Comparison of ENCODE assay signal across 11 cellular contexts in the genomic region with DNA sequence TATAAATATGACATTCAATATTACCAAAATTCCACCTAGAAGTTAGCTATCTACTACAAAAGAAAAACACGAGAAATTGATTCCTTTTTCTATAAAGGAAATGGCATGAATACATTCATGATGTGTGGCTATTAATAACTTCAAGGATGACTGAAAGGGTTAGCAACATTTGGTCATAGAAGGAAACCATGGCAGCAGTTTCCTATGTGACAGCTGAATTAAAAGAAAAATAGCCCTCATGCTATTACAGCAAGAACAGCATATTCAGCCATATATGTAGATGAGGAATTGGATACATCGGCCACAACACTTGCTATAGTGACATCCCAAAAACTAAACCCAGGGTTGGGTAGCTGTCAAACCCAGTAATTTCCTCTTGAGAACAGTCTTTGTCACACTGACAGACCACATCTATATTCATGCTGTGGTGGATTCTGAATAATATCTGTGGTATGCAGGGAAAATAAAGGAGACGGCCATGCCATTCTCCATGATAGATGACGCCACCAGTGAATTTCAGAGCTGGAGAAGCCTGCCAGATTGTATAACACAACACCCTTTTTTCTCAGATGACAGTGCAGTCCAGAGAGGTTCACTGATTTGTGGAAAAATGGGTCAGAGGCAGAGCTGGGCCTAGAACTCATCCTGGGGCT. TPM values are rescaled to one million over a fixed set of nuclear protein-coding genes. Genes with fewer than 3 reads are reported as not detected.
DNase-seq lines count a peak whose midpoint lies in the region; ATAC-seq and TF ChIP-seq lines count a peak whose summit lies in the region.
"Had no signal": no experiment of that assay in that cellular context is flagged by ENCODE, and none has a peak within 500 bp of the region (broad histone marks: within the 10 kb centered on the region; RNA-seq: fewer than 3 reads in every experiment).

No MANE protein-coding gene starts in this region.

- H3K9me2 ChIP-seq in SK-N-SH, result no peaks in the 10 kb centered on the region

- CTCF ChIA-PET in SK-N-SH (lab: Yijun Ruan, JAX), result interaction anchor here (0.6 to 1.2 kb wide), 2 partner anchors 10 to 16 kb away, joined by 3 read pairs; no protein-coding TSS in a partner anchor
- CTCF ChIA-PET in activated CD4-positive, alpha-beta memory T cell treated with anti-CD3 and anti-CD28 coated beads, Interleukin-2, amount 10 ng/mL, durations not matched to agents 7 days and 5 days (lab: Charles Lee), result interaction anchor here (0.5 to 1.4 kb wide), 3 partner anchors 9 to 883 kb away, joined by 3 to 4 read pairs (median 3); no protein-coding TSS in a partner anchor

- no peaks in the 10 kb centered on the region for H3K27me3 ChIP-seq in SK-N-SH (ENCODE audit: insufficient read depth)

- no peaks in the 10 kb centered on the region for H4K20me1 ChIP-seq in SK-N-SH (ENCODE audit: insufficient read depth)

- no peak for TF ChIP-seq CTCF in SK-N-SH (IDR thresholded peaks at IDR 0.05)

- H3K36me3 Mint-ChIP-seq in activated naive CD4-positive, alpha-beta T cell treated with anti-CD3 and anti-CD28 coated beads, Interleukin-2, amount 50 U/mL, for 72 hours, result no peaks in the 10 kb centered on the region
- peaks cover 4% of the 10 kb centered on the region for H3K36me3 Mint-ChIP-seq in activated CD4-positive, alpha-beta memory T cell treated with anti-CD3 and anti-CD28 coated beads, Interleukin-2, amount 10 ng/mL, durations not matched to agents 7 days and 5 days (ENCODE audit: low read depth)

- no peaks in the 10 kb centered on the region for H3K4me1 Mint-ChIP-seq in activated CD4-positive, alpha-beta memory T cell treated with anti-CD3 and anti-CD28 coated beads, Interleukin-2, amount 10 ng/mL, durations not matched to agents 7 days and 5 days

- H3K27me3 Mint-ChIP-seq in activated CD4-positive, alpha-beta memory T cell treated with anti-CD3 and anti-CD28 coated beads, Interleukin-2, amount 10 ng/mL, durations not matched to agents 7 days and 5 days, result no peaks in the 10 kb centered on the region

- peaks cover 0 to 5% of the 10 kb centered on the region in 2 experiments for H3K36me3 ChIP-seq in SK-N-SH (replicated peaks in 1 of 2; ENCODE audit: control insufficient read depth in 1 of 2, insufficient read depth in 2 of 2, low read length in 1 of 2)

- DNase-seq in ELR (ENCODE audit: low read depth) (peak; percentile 95), SK-N-SH (no peak), fibroblast of gingiva (ENCODE audit: low read depth) (peak; percentile 81), pons (ENCODE audit: low spot score) (peak; percentile 79)
- no peak for DNase-seq in activated naive CD4-positive, alpha-beta T cell treated with anti-CD3 and anti-CD28 coated beads, Interleukin-2, amount 50 U/mL, for 72 hours (ENCODE audit: low spot score in 2 of 2)
- no peak for DNase-seq in activated CD4-positive, alpha-beta memory T cell treated with anti-CD3 and anti-CD28 coated beads, Interleukin-2, amount 10 ng/mL, durations not matched to agents 7 days and 5 days
- DNase-seq: NCI-H1417 treated with DMSO at 0.1 percent for 48 hours; NK-92 treated with Interleukin-12 subunit alpha and Interleukin-12 subunit beta, amount 100 ng/mL, for 24 hours; psoas muscle had no signal

- no peaks in the 10 kb centered on the region for H3K79me2 ChIP-seq in SK-N-SH (ENCODE audit: insufficient read depth)

- TF ChIP-seq RAD21 in SK-N-SH (IDR thresholded peaks at IDR 0.05; ENCODE audit: low read length), result no peak

- H3K9me3 ChIP-seq in SK-N-SH, result no peaks in the 10 kb centered on the region
- H3K9me3 ChIP-seq: psoas muscle had no signal

- TF ChIP-seq EP300 in SK-N-SH (IDR thresholded peaks at IDR 0.05; ENCODE audit: borderline replicate concordance in 1 of 2, low read depth in 1 of 2, low read length in 1 of 2), result peak in 1 of 2 experiments; percentile 55; a peak in 1 of 4 replicates

- H3K27ac Mint-ChIP-seq in activated naive CD4-positive, alpha-beta T cell treated with anti-CD3 and anti-CD28 coated beads, Interleukin-2, amount 50 U/mL, for 72 hours, result no peak overlapping the region
- no peak overlapping the region for H3K27ac Mint-ChIP-seq in activated CD4-positive, alpha-beta memory T cell treated with anti-CD3 and anti-CD28 coated beads, Interleukin-2, amount 10 ng/mL, durations not matched to agents 7 days and 5 days

- POLR2A ChIA-PET in SK-N-SH (lab: Yijun Ruan, JAX), result no interaction called here
- POLR2A ChIA-PET in activated CD4-positive, alpha-beta memory T cell treated with anti-CD3 and anti-CD28 coated beads, Interleukin-2, amount 10 ng/mL, durations not matched to agents 7 days and 5 days (lab: Charles Lee), result interaction anchor here (0.5 to 1.0 kb wide), 2 partner anchors 11 to 1921 kb away, joined by 3 read pairs; no protein-coding TSS in a partner anchor

- H3K27ac ChIP-seq in SK-N-SH (ENCODE audit: low read depth in 2 of 2, low read length in 1 of 2), result peak overlapping the region in 1 of 2 experiments; percentile 93; a peak in 2 of 4 replicates
- H3K27ac ChIP-seq: psoas muscle had no signal

- WGBS in SK-N-SH (ENCODE audit: low lambda C conversion rate), result 59% methylated on average over 4 of the region's 4 CpGs

- H3F3A ChIP-seq in SK-N-SH (replicated peaks; ENCODE audit: insufficient read depth), result peaks cover 33% of the 10 kb centered on the region

- no peak overlapping the region for H3K4me3 ChIP-seq in SK-N-SH (ENCODE audit: low read depth in 2 of 2, low read length in 1 of 2)
- H3K4me3 ChIP-seq: psoas muscle had no signal

- no peak overlapping the region for H3K4me3 Mint-ChIP-seq in activated CD4-positive, alpha-beta memory T cell treated with anti-CD3 and anti-CD28 coated beads, Interleukin-2, amount 10 ng/mL, durations not matched to agents 7 days and 5 days

- H3K4me2 ChIP-seq in SK-N-SH, result no peak overlapping the region

- no peak for ATAC-seq in GM18519 (IDR thresholded peaks at IDR 0.05; ENCODE audit: low FRiP score, unreplicated experiment)
- ATAC-seq in HG03571 (IDR thresholded peaks at IDR 0.05; ENCODE audit: unreplicated experiment), result no peak
- ATAC-seq in activated naive CD4-positive, alpha-beta T cell treated with anti-CD3 and anti-CD28 coated beads, Interleukin-2, amount 50 U/mL, for 72 hours, result no peak
- ATAC-seq: psoas muscle had no signal

- H3K4me1 ChIP-seq in SK-N-SH (ENCODE audit: control insufficient read depth in 1 of 2, insufficient read depth in 2 of 2, low read depth in 1 of 2, low read length in 1 of 2), result peaks cover 0 to 6% of the 10 kb centered on the region in 2 experiments; a peak in 2 of 4 replicates
- H3K4me1 ChIP-seq: psoas muscle had no signal

- no peak overlapping the region for H2AFZ ChIP-seq in SK-N-SH (ENCODE audit: low read depth)

- H3K9me3 Mint-ChIP-seq in activated naive CD4-positive, alpha-beta T cell treated with anti-CD3 and anti-CD28 coated beads, Interleukin-2, amount 50 U/mL, for 72 hours, result no peaks in the 10 kb centered on the region
- no peaks in the 10 kb centered on the region for H3K9me3 Mint-ChIP-seq in activated CD4-positive, alpha-beta memory T cell treated with anti-CD3 and anti-CD28 coated beads, Interleukin-2, amount 10 ng/mL, durations not matched to agents 7 days and 5 days

- peak overlapping the region; percentile 49; the same call in 1 of the 2 replicates for H3K9ac ChIP-seq in SK-N-SH

TF ChIP-seq in SK-N-SH, 30 proteins besides CTCF, POLR2A, EP300 and RAD21 (continues in another document):
- TF ChIP-seq GABPA (IDR thresholded peaks at IDR 0.05; ENCODE audit: low read depth) (no peak), EZH2phosphoT487 (IDR thresholded peaks at IDR 0.05; ENCODE audit: borderline replicate concordance, low read depth) (no peak), SIN3A (IDR thresholded peaks at IDR 0.05; ENCODE audit: borderline replicate concordance, low read depth, low read length) (0 out of 2 replicates have a peak, but pooled peaks have one; percentile 63), FOXM1 (IDR thresholded peaks at IDR 0.05; ENCODE audit: low read depth) (no peak), MEF2A (IDR thresholded peaks at IDR 0.05; ENCODE audit: borderline replicate concordance, low read depth) (peak; percentile 32)
- TF ChIP-seq, protein P1, sequence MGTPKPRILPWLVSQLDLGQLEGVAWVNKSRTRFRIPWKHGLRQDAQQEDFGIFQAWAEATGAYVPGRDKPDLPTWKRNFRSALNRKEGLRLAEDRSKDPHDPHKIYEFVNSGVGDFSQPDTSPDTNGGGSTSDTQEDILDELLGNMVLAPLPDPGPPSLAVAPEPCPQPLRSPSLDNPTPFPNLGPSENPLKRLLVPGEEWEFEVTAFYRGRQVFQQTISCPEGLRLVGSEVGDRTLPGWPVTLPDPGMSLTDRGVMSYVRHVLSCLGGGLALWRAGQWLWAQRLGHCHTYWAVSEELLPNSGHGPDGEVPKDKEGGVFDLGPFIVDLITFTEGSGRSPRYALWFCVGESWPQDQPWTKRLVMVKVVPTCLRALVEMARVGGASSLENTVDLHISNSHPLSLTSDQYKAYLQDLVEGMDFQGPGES (IDR thresholded peaks at IDR 0.05; ENCODE audit: low read depth, low read length), result no peak
- TF ChIP-seq, protein P2, sequence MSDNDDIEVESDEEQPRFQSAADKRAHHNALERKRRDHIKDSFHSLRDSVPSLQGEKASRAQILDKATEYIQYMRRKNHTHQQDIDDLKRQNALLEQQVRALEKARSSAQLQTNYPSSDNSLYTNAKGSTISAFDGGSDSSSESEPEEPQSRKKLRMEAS (IDR thresholded peaks at IDR 0.05; ENCODE audit: low read depth), result 0 out of 2 replicates have a peak, but pooled peaks have one; percentile 55
- TF ChIP-seq, protein P3, sequence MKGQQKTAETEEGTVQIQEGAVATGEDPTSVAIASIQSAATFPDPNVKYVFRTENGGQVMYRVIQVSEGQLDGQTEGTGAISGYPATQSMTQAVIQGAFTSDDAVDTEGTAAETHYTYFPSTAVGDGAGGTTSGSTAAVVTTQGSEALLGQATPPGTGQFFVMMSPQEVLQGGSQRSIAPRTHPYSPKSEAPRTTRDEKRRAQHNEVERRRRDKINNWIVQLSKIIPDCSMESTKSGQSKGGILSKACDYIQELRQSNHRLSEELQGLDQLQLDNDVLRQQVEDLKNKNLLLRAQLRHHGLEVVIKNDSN (IDR thresholded peaks at IDR 0.05; ENCODE audit: borderline replicate concordance, low read depth), result no peak

RNA-seq across cellular contexts. Expression of gene EFCAB11, which starts 32.5 kb away (rescaled TPM):
- 2.9 and 3.9 TPM in 2 replicates for polyA plus RNA-seq in SK-N-SH (2012; rRNA removed)
- 5.4 and 8.0 TPM in 2 replicates for polyA plus RNA-seq in SK-N-SH (2012; cell fraction: cytosol; rRNA removed)
- polyA plus RNA-seq in SK-N-SH (2012; cell fraction: nucleus; rRNA removed), result 1.4 and 2.8 TPM in 2 replicates
- 10 to 100 TPM in 1 of 2 donors, 1 to 10 TPM in 1; 8.9 to 12.5 TPM for total RNA-seq in activated naive CD4-positive, alpha-beta T cell treated with anti-CD3 and anti-CD28 coated beads, Interleukin-2, amount 50 U/mL, for 72 hours
- 1 to 10 TPM; 9.6 to 9.9 TPM for total RNA-seq in activated CD4-positive, alpha-beta memory T cell treated with anti-CD3 and anti-CD28 coated beads, Interleukin-2, amount 10 ng/mL, durations not matched to agents 7 days and 5 days

RNA-seq across cellular contexts. Expression of gene TDP1, which starts 33.7 kb away (rescaled TPM):
- polyA plus RNA-seq in SK-N-SH (2012; rRNA removed), result 14.5 and 18.1 TPM in 2 replicates
- 13.3 and 15.7 TPM in 2 replicates for polyA plus RNA-seq in SK-N-SH (2012; cell fraction: cytosol; rRNA removed)
- polyA plus RNA-seq in SK-N-SH (2012; cell fraction: nucleus; rRNA removed), result 13.5 and 21.1 TPM in 2 replicates
- total RNA-seq in activated naive CD4-positive, alpha-beta T cell treated with anti-CD3 and anti-CD28 coated beads, Interleukin-2, amount 50 U/mL, for 72 hours, result 100 to 1,000 TPM in 1 of 2 donors, 10 to 100 TPM in 1; 99.2 to 109 TPM
- 10 to 100 TPM; 78.0 to 82.1 TPM for total RNA-seq in activated CD4-positive, alpha-beta memory T cell treated with anti-CD3 and anti-CD28 coated beads, Interleukin-2, amount 10 ng/mL, durations not matched to agents 7 days and 5 days

Comparison
In these comparisons a context has a peak if more than half of its experiments do, and no peak if none do; other contexts are left out.
1. DNase-seq: peak in ELR (single experiment), fibroblast of gingiva (single experiment) and pons (single experiment); none in SK-N-SH (single experiment), activated naive CD4-positive, alpha-beta T cell treated with anti-CD3 and anti-CD28 coated beads, Interleukin-2, amount 50 U/mL, for 72 hours (0 of 2) and activated CD4-positive, alpha-beta memory T cell treated with anti-CD3 and anti-CD28 coated beads, Interleukin-2, amount 10 ng/mL, durations not matched to agents 7 days and 5 days (single experiment).